6 cellular contexts compared by ENCODE assay signal in the genomic region with DNA sequence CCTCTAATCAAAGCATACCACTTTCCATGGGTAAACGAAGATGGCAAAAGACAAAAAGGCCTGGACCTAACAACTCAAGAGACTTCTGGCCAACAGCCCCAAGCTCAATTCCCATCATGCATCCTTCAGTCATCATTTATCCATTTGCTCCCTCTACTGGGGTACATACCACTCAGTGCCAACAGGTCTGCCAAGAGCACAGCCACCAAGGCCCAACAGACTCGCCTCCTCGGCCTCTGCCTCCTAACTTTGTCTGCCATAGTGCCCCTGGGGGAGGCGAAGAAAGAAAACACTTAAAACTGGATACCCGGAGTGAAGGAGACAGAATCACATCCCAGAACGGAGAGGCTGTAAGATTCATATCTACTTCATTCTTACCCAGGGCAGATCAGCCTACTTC. TPM values are rescaled to one million over a fixed set of nuclear protein-coding genes. Genes with fewer than 3 reads are reported as not detected.
DNase-seq lines count a peak whose midpoint lies in the region; ATAC-seq and TF ChIP-seq lines count a peak whose summit lies in the region.

No MANE protein-coding gene starts in this region.

- H3K4me1 ChIP-seq in Loucy (ENCODE audit: insufficient read depth, low read length, poor library complexity, severe bottlenecking): peaks cover 26% of the 10 kb centered on the region
- peaks cover 18% of the 10 kb centered on the region for H3K4me1 ChIP-seq in osteoblast (ENCODE audit: insufficient read depth, low read length)

- no peaks in the 10 kb centered on the region for H3K27me3 Mint-ChIP-seq in central memory CD8-positive, alpha-beta T cell

- peak overlapping the region; percentile 99 for H3K27ac Mint-ChIP-seq in central memory CD8-positive, alpha-beta T cell (ENCODE audit: low read depth)

- no peaks in the 10 kb centered on the region for H3K9me3 Mint-ChIP-seq in central memory CD8-positive, alpha-beta T cell

- H3K4me3 Mint-ChIP-seq in central memory CD8-positive, alpha-beta T cell: peak overlapping the region; percentile 92

- peaks cover 55% of the 10 kb centered on the region for H3K4me1 Mint-ChIP-seq in central memory CD8-positive, alpha-beta T cell

- H4K20me1 ChIP-seq in Loucy (ENCODE audit: insufficient read depth, low read length, poor library complexity, severe bottlenecking) (peaks cover 31% of the 10 kb centered on the region), osteoblast (ENCODE audit: insufficient read depth, low read length) (peaks cover 21% of the 10 kb centered on the region)

- H3K9me3 ChIP-seq in Loucy (ENCODE audit: insufficient read depth, low read depth, low read length): no peaks in the 10 kb centered on the region
- no peaks in the 10 kb centered on the region for H3K9me3 ChIP-seq in osteoblast (ENCODE audit: low read depth, low read length)

- H3K4me2 ChIP-seq in Loucy (ENCODE audit: low read depth, low read length, poor library complexity, severe bottlenecking): peak overlapping the region; percentile 93
- H3K4me2 ChIP-seq in osteoblast (ENCODE audit: insufficient read depth, low read length): peak overlapping the region; percentile 95

- DNase-seq in CD1c-positive myeloid dendritic cell (ENCODE audit: extremely low spot score) (peak; percentile 18), osteoblast (ENCODE audit: insufficient read length, low spot score, missing footprints) (peak; percentile 92), anterior cingulate cortex (lab: John Stamatoyannopoulos, UW) (no peak), H4 (ENCODE audit: low spot score) (no peak)
- no peak for DNase-seq in central memory CD8-positive, alpha-beta T cell (ENCODE audit: low spot score in 2 of 2)

- H3K79me2 ChIP-seq in Loucy (ENCODE audit: insufficient read depth, low read length) (peaks cover 61% of the 10 kb centered on the region), osteoblast (ENCODE audit: insufficient read depth, low read length) (peaks cover 31% of the 10 kb centered on the region)

- H3K27ac ChIP-seq in osteoblast (ENCODE audit: low read depth, low read length): peak overlapping the region; percentile 77

- H3K4me3 ChIP-seq in Loucy (ENCODE audit: low read length, poor library complexity, severe bottlenecking) (peak overlapping the region; percentile 94), osteoblast (ENCODE audit: insufficient read depth, low read length) (peak overlapping the region; percentile 94)

- H3K27me3 ChIP-seq in Loucy (ENCODE audit: insufficient read depth, low read length, poor library complexity, severe bottlenecking) (peaks cover 6% of the 10 kb centered on the region), osteoblast (ENCODE audit: insufficient read depth, low read length) (no peaks in the 10 kb centered on the region)

- no peak for ATAC-seq in central memory CD8-positive, alpha-beta T cell (replicated peaks; ENCODE audit: extremely low read depth, poor library complexity, severe bottlenecking)

- no peaks in the 10 kb centered on the region for H3F3A ChIP-seq in Loucy (ENCODE audit: low read depth)

- peak overlapping the region; percentile 99 for H3K9ac ChIP-seq in Loucy (ENCODE audit: low read depth, low read length, poor library complexity, severe bottlenecking)

- peaks cover 47% of the 10 kb centered on the region for H3K36me3 Mint-ChIP-seq in central memory CD8-positive, alpha-beta T cell (ENCODE audit: insufficient read depth)

- no peak overlapping the region for H2AFZ ChIP-seq in Loucy (ENCODE audit: low read length)
- H2AFZ ChIP-seq in osteoblast (ENCODE audit: low read length): peak overlapping the region; percentile 77

- TF ChIP-seq CTCF in Loucy (conservative IDR thresholded peaks at IDR 0.05; ENCODE audit: low read length) (peak; percentile 56), osteoblast (IDR thresholded peaks at IDR 0.05; ENCODE audit: extremely low read depth, low read depth, low read length) (peak; percentile 39)

- no peaks in the 10 kb centered on the region for H3K9me2 ChIP-seq in Loucy (replicated peaks; ENCODE audit: low read depth, low read length)

- H3K36me3 ChIP-seq in Loucy (ENCODE audit: insufficient read depth, low read length): peaks cover 43% of the 10 kb centered on the region
- H3K36me3 ChIP-seq in osteoblast (ENCODE audit: insufficient read depth, low read length): peaks cover 44% of the 10 kb centered on the region

RNA-seq across cellular contexts. Expression of a gene that starts 1.1 kb away (rescaled TPM):
- 94.9 and 117 TPM in 2 replicates for total RNA-seq in osteoblast
- 134 and 143 TPM in 2 replicates for total RNA-seq in H4 (2014; rRNA removed; shearing (Covaris generic))

RNA-seq across cellular contexts. Expression of a gene that starts 11.7 kb away (rescaled TPM):
- 35.1 and 37.1 TPM in 2 replicates for total RNA-seq in osteoblast
- total RNA-seq in H4 (2014; rRNA removed; shearing (Covaris generic)): 13.8 and 19.2 TPM in 2 replicates

RNA-seq across cellular contexts. Expression of a gene that starts 25.2 kb away (rescaled TPM):
- total RNA-seq in osteoblast: 13.0 and 14.8 TPM in 2 replicates
- total RNA-seq in H4 (2014; rRNA removed; shearing (Covaris generic)): 21.7 and 26.6 TPM in 2 replicates

RNA-seq across cellular contexts. Expression of a gene that starts 28.8 kb away (rescaled TPM):
- 5.0 and 8.7 TPM in 2 replicates for total RNA-seq in osteoblast
- total RNA-seq in H4 (2014; rRNA removed; shearing (Covaris generic)): 6.2 and 16.4 TPM in 2 replicates

RNA-seq across cellular contexts. Expression of a gene that starts 37.3 kb away (rescaled TPM):
- total RNA-seq in osteoblast: 42.3 and 48.0 TPM in 2 replicates
- 118 and 134 TPM in 2 replicates for total RNA-seq in H4 (2014; rRNA removed; shearing (Covaris generic))

Comparison
In these comparisons a context has a peak if more than half of its experiments do, and no peak if none do; other contexts are left out.
1. DNase-seq: peak in CD1c-positive myeloid dendritic cell (single experiment) and osteoblast (single experiment); none in central memory CD8-positive, alpha-beta T cell (0 of 2), anterior cingulate cortex (0 of 58) and H4 (single experiment).